In the genomic region with DNA sequence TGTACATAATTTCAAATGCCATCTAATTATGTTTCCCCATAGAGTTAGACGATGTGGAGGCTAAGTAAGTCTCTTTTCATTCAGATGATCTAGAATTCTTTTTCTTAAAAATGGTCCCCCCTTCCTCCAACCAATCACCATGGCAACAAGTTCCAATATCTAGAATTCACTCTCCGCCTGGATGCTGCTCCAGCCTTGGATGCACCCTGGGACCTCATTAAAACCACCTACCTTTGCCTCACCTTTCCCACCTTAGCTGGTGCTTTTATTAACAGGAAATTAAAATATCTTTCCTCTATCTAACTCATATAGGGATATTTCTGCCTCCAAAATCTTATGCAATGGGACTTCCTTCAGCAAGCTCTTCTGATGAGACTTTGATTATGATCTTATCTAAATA, we compare ENCODE assay signal across 9 cellular contexts. TPM values are rescaled to one million over a fixed set of nuclear protein-coding genes. Genes with fewer than 3 reads are reported as not detected.
"Had no signal": no experiment of that assay in that cellular context is flagged by ENCODE, and none has a peak within 500 bp of the region (broad histone marks: within the 10 kb centered on the region; RNA-seq: fewer than 3 reads in every experiment).

No MANE protein-coding gene starts in this region.

- H3K4me3 ChIP-seq: GM12878 had no signal

- DNase-seq: GDM1, GF-D8 had no signal

- FAIRE-seq: G401.6, GM12878, GM12891, GM12892, GM18507, GM19239 had no signal

- ATAC-seq: GM12878 had no signal

RNA-seq across cellular contexts. Expression of a gene that starts 49.0 kb away (rescaled TPM):
- total RNA-seq: G401, GM12878 had no signal
- polyA plus RNA-seq: GM12878 had no signal
